Comparison of ENCODE assay signal across 22 cellular contexts in genomic region chr2:240292622-240293021, GRCh38.
"Had no signal": no experiment of that assay in that cellular context is flagged by ENCODE, and none has a peak within 500 bp of the region (broad histone marks: within the 10 kb centered on the region; RNA-seq: fewer than 3 reads in every experiment).

No MANE protein-coding gene starts in this region.

- H2AFZ ChIP-seq: hepatocyte had no signal

- H3K36me3 ChIP-seq: esophagus squamous epithelium, lower lobe of right lung, sigmoid colon, stomach, thoracic aorta, transverse colon had no signal

- H3K27ac Mint-ChIP-seq: nephron progenitor cell had no signal

- H3K4me2 ChIP-seq: hepatocyte had no signal

- H3K27me3 ChIP-seq: dorsolateral prefrontal cortex, hepatocyte, sigmoid colon, stomach, transverse colon had no signal

- ATAC-seq: left lobe of liver, lower lobe of right lung had no signal

- H3K4me3 ChIP-seq: dorsolateral prefrontal cortex, esophagus squamous epithelium, hepatocyte, lower lobe of right lung, sigmoid colon, stomach, thoracic aorta, transverse colon had no signal

- H3K9me3 Mint-ChIP-seq: central memory CD8-positive, alpha-beta T cell; nephron progenitor cell had no signal

- H3K27ac ChIP-seq: dorsolateral prefrontal cortex, esophagus squamous epithelium, hepatocyte, lower lobe of right lung, sigmoid colon, stomach, thoracic aorta, transverse colon had no signal

- H3K4me1 ChIP-seq: esophagus squamous epithelium, lower lobe of right lung, sigmoid colon, stomach, transverse colon had no signal

- H3K4me3 Mint-ChIP-seq: central memory CD8-positive, alpha-beta T cell; nephron progenitor cell had no signal

- DNase-seq: cortex of kidney; dorsolateral prefrontal cortex; effector memory CD4-positive, alpha-beta T cell; esophagus squamous epithelium; foreskin fibroblast; head of caudate nucleus; kidney glomerular epithelial cell; lower lobe of right lung; mesenchymal stem cell; midbrain; nephron progenitor cell; sigmoid colon; small intestine; stimulated activated CD4-positive, alpha-beta T cell treated with anti-CD3 and anti-CD28 coated beads, Interleukin-12 subunit alpha, Interleukin-12 subunit beta, amount 100 ng/mL, for 4 hours; stimulated activated naive CD4-positive, alpha-beta T cell; substantia nigra; transverse colon had no signal

- H3K4me1 Mint-ChIP-seq: central memory CD8-positive, alpha-beta T cell had no signal

- H3K79me2 ChIP-seq: hepatocyte had no signal

- H3K9me3 ChIP-seq: esophagus squamous epithelium, lower lobe of right lung, sigmoid colon, stomach, thoracic aorta, transverse colon had no signal
